In the genomic region with DNA sequence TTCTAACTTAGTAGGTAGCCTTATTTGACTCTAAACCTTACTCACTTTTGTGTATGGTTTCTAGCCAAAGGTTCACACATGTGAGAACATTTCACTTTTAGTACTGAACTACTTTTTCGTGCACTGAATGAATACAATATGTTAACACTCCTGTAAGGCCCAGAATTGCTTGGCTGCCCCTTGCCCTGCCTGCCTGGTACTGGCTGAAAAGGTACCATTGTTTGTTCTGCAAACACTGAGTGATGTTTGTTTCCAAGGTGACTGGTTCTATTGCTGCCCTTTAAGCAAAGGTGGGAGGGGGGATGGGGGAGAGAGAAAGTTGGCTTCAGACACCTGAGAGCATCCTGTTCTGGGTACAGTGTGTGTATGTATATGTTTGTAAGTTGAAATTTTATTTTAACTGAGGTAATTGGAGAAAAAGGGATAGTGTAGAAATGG, we compare ENCODE assay signal across 8 cellular contexts. TPM values are rescaled to one million over a fixed set of nuclear protein-coding genes. Genes with fewer than 3 reads are reported as not detected.
DNase-seq lines count a peak whose midpoint lies in the region; ATAC-seq and TF ChIP-seq lines count a peak whose summit lies in the region.

No MANE protein-coding gene starts in this region.

- no peak overlapping the region for H2AFZ ChIP-seq in H9 (ENCODE audit: low read length)

- H2BK20ac ChIP-seq in H9 (ENCODE audit: low read depth, low read length, poor library complexity, severe bottlenecking) = no peak overlapping the region

- H3T11ph ChIP-seq in H9 (ENCODE audit: low read length) = no peak overlapping the region

- no peaks in the 10 kb centered on the region; a peak in 1 of 7 replicates for H3K36me3 Mint-ChIP-seq in H9 (ENCODE audit: insufficient read depth in 1 of 3, low read depth in 3 of 3)
- no peaks in the 10 kb centered on the region for H3K36me3 Mint-ChIP-seq in naive thymus-derived CD8-positive, alpha-beta T cell

- no peaks in the 10 kb centered on the region for H4K20me1 ChIP-seq in H9 (ENCODE audit: control insufficient read depth, insufficient read depth, insufficient read length)

- H3K23me2 ChIP-seq in H9 (ENCODE audit: insufficient read length, low read depth, low read length, poor library complexity, severe bottlenecking) = peaks cover 4% of the 10 kb centered on the region

- H3K27ac Mint-ChIP-seq in H9 = peak overlapping the region in 2 of 3 experiments; percentile 8 to 18; a peak in 2 of 7 replicates
- H3K27ac Mint-ChIP-seq in naive thymus-derived CD8-positive, alpha-beta T cell = peak overlapping the region; percentile 85 to 99 (median 96)

- no peak overlapping the region for H2BK5ac ChIP-seq in H9 (ENCODE audit: insufficient read length, low read length)

- H3K27ac ChIP-seq in H9 (ENCODE audit: insufficient read length, low read depth, low read length) = no peak overlapping the region

- peak; percentile 64 for DNase-seq in H9
- DNase-seq in NCI-H510A treated with DMSO at 0.1 percent for 48 hours (lab: John Stamatoyannopoulos, UW) = peak; percentile 81
- peak; percentile 46 to 84 for DNase-seq in T47D (ENCODE audit: low read depth in 1 of 2, low spot score in 1 of 2)
- DNase-seq in naive thymus-derived CD8-positive, alpha-beta T cell = peak in 8 of 10 donors; percentile 35 to 84 (median 69)
- no peak for DNase-seq in occipital lobe (lab: John Stamatoyannopoulos, UW)

- no CpG with 5 or more reads among the region's 1 CpG for WGBS in H9 (ENCODE audit: extremely low coverage, insufficient read length, low lambda C conversion rate)

- H3K4me1 Mint-ChIP-seq in H9 = peaks cover 49 to 59% of the 10 kb centered on the region in 2 experiments
- H3K4me1 Mint-ChIP-seq in naive thymus-derived CD8-positive, alpha-beta T cell = peaks cover 26 to 83% (median 62%) of the 10 kb centered on the region in 4 donors

- H4K8ac ChIP-seq in H9 (replicated peaks; ENCODE audit: insufficient read length, low read depth, low read length) = no peak overlapping the region

- no peak overlapping the region for H3K14ac ChIP-seq in H9 (ENCODE audit: insufficient read depth, low read length)

- H4K91ac ChIP-seq in H9 (ENCODE audit: insufficient read length, low read depth, low read length) = no peak overlapping the region

- peak; percentile 35 to 69 for ATAC-seq in naive thymus-derived CD8-positive, alpha-beta T cell
- no peak for ATAC-seq in GM21390 (IDR thresholded peaks at IDR 0.05; ENCODE audit: unreplicated experiment)
- ATAC-seq in HG02884 (IDR thresholded peaks at IDR 0.05; ENCODE audit: unreplicated experiment) = no peak
- ATAC-seq in GM19023 (IDR thresholded peaks at IDR 0.05; ENCODE audit: unreplicated experiment) = no peak

- no peaks in the 10 kb centered on the region for H3K27me3 Mint-ChIP-seq in H9 (ENCODE audit: low read depth)
- H3K27me3 Mint-ChIP-seq in naive thymus-derived CD8-positive, alpha-beta T cell = no peaks in the 10 kb centered on the region

- no peak overlapping the region for H3K9ac ChIP-seq in H9 (ENCODE audit: extremely low read depth, insufficient read length, low read length)

- TF ChIP-seq CTCF in H9 (conservative IDR thresholded peaks at IDR 0.05) = no peak

- no peak overlapping the region for H3K4me3 Mint-ChIP-seq in H9
- peak overlapping the region; percentile 1 to 87 (median 22) for H3K4me3 Mint-ChIP-seq in naive thymus-derived CD8-positive, alpha-beta T cell

- H4K5ac ChIP-seq in H9 (ENCODE audit: insufficient read length, low read depth, low read length) = no peak overlapping the region

- no peak overlapping the region for H3K23ac ChIP-seq in H9 (ENCODE audit: insufficient read length, low read depth, low read length)

- H3K79me1 ChIP-seq in H9 (ENCODE audit: insufficient read depth, low read depth, low read length, poor library complexity, severe bottlenecking) = no peaks in the 10 kb centered on the region

- no peak overlapping the region for H2BK15ac ChIP-seq in H9 (ENCODE audit: low read depth, low read length)

- no peak overlapping the region for H3K4ac ChIP-seq in H9 (ENCODE audit: low read depth, low read length)

- no peak overlapping the region for H2AK5ac ChIP-seq in H9 (ENCODE audit: insufficient read length, low read length)

- H3K18ac ChIP-seq in H9 (ENCODE audit: insufficient read length, low read depth, low read length) = no peak overlapping the region

- H3K56ac ChIP-seq in H9 (ENCODE audit: insufficient read length, low read depth, low read length) = no peak overlapping the region

- H3K9me3 Mint-ChIP-seq in H9 = no peaks in the 10 kb centered on the region
- H3K9me3 Mint-ChIP-seq in naive thymus-derived CD8-positive, alpha-beta T cell = no peaks in the 10 kb centered on the region

- no peak overlapping the region for H3K4me2 ChIP-seq in H9 (ENCODE audit: insufficient read depth, insufficient read length, low read length)

- H3K79me2 ChIP-seq in H9 (ENCODE audit: insufficient read depth, low read length) = peaks cover 5% of the 10 kb centered on the region; the same call in 1 of the 2 replicates

- no peaks in the 10 kb centered on the region for H3K9me3 ChIP-seq in H9 (ENCODE audit: control insufficient read depth, low read depth, low read length)

- H2BK12ac ChIP-seq in H9 (ENCODE audit: insufficient read length, low read depth, low read length) = no peak overlapping the region

- peaks cover 15% of the 10 kb centered on the region for H3K4me1 ChIP-seq in H9 (ENCODE audit: insufficient read depth, low read length)

- in situ Hi-C loops in T47D (cut with HindIII; ENCODE audit: low pct_unique_long_range_greater_than_20kb, low sequenced_read_pairs) = no loop called here

- H3K27me3 ChIP-seq in H9 (ENCODE audit: insufficient read depth, low read length) = no peaks in the 10 kb centered on the region

- POLR2A ChIA-PET in naive thymus-derived CD8-positive, alpha-beta T cell (lab: Charles Lee) = interaction anchor here (2.1 kb wide), 1 partner anchor 29 kb away, joined by 9 read pairs; no protein-coding TSS in a partner anchor

- no peak overlapping the region for H2BK120ac ChIP-seq in H9 (ENCODE audit: low read depth, low read length, poor library complexity, severe bottlenecking)

RNA-seq across cellular contexts. Expression of gene RREB1, which starts 31.2 kb away (rescaled TPM):
- 33.6 and 35.8 TPM in 2 replicates for total RNA-seq in H9 (2021)
- total RNA-seq in naive thymus-derived CD8-positive, alpha-beta T cell = 10 to 100 TPM; 47.1 to 53.0 TPM
- polyA plus RNA-seq in naive thymus-derived CD8-positive, alpha-beta T cell = 1 to 10 TPM; 2.5 to 5.8 (median 5.0) TPM
- 1.4 TPM for total RNA-seq in occipital lobe

Comparison
In these comparisons a context has a peak if more than half of its experiments do, and no peak if none do; other contexts are left out.
1. H3K4me3 Mint-ChIP-seq: peak in naive thymus-derived CD8-positive, alpha-beta T cell (10 of 10); none in H9 (0 of 2).
2. ATAC-seq: peak in naive thymus-derived CD8-positive, alpha-beta T cell (2 of 2); none in GM21390 (single experiment), HG02884 (single experiment) and GM19023 (single experiment).
3. RNA of gene RREB1, which starts 31.2 kb away (total RNA-seq): 47.1 to 53.0 TPM in naive thymus-derived CD8-positive, alpha-beta T cell and 33.6 to 35.8 TPM in H9; 1.4 TPM in occipital lobe (single experiment); every median in the first group is over 10 times any median in the second.